1 cellular context compared by ENCODE assay signal in the genomic region with DNA sequence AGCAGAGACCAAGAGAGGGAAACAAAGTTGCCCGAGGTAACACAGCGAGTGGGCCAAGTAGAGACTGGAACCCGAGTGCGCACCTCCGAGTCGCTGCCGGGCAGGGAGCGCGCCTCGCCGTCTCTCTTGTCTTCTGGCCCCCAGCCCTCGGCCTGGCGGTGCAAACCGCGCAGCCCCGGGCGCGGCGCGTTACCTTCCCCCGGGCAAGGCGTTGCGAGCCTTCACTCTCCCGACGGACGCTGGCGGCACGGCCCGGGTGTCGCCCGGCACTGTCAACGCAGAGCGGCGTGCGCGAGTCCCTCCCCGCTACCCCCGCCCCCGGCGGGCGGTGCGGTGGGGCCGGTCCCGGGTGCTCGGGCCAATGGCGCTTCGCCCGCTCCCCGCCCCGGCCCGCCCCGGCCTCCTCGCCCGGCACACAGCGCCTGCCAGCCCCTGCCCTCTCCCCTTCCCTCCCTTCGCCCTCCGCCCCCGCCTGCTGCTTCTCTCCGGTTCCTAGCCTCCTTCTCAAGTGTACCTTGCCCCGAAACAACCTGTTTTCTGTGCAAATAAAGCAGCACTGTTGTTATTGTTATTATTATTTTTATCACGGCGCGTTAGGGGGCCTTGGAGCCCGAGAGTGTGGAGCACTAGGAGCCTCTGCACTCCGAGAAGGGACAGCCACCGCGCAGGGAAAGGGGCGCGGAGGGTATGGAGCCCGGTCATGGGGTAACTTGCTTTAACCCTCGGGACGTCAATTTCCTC.
A peak's percentile ranks its signal among the peaks of the same experiment; 100 is the strongest.
TF ChIP-seq lines count a peak whose summit lies in the region.

A gene with protein sequence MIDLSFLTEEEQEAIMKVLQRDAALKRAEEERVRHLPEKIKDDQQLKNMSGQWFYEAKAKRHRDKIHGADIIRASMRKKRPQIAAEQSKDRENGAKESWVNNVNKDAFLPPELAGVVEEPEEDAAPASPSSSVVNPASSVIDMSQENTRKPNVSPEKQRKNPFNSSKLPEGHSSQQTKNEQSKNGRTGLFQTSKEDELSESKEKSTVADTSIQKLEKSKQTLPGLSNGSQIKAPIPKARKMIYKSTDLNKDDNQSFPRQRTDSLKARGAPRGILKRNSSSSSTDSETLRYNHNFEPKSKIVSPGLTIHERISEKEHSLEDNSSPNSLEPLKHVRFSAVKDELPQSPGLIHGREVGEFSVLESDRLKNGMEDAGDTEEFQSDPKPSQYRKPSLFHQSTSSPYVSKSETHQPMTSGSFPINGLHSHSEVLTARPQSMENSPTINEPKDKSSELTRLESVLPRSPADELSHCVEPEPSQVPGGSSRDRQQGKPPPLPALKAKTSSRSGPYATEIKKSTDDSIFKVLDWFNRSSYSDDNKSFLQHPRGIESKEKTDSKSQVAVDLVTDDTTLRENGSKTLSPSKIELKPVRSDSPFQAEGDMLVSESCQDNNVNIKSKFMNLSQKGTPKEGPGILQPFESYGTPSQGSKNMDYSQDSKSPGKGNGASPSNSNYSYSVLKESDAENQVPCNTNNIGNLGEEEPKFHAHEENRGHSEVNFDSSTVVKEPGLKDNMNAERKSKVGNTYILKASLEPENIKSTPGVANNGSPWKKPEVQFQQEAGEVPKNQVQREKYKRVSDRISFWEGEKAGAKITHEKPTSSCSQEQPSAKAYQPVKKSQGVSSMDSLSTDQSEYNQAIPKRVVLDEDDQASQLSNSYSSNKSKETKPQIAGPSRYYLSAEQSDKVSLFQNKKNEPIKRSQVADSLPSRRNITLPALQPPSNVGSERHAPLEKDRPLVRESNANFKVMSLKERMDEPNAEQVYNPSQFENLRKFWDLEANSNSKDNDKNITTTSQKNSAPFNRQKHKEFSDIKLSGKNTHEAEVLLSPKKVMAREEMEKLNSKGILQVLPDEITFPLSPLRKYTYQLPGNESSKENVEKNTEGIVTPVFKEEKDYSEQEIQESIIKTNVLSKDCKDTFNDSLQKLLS (N-terminal part only) (minus strand): TSS at position 271 of the 741 bp plus-strand sequence. CDS start 53,416 bp downstream, outside the sequence.

TF ChIP-seq in HepG2, 621 proteins besides CTCF, POLR2A, EP300 and RAD21 (continued from another document):
- TF ChIP-seq ZBTB10 (CRISPR knock-in tag; IDR thresholded peaks at IDR 0.05; ENCODE audit: borderline replicate concordance) (no peak), NFYB (CRISPR knock-in tag; IDR thresholded peaks at IDR 0.05) (0 out of 2 replicates have a peak, but pooled peaks have one; percentile 17), ZBTB44 (CRISPR knock-in tag; IDR thresholded peaks at IDR 0.05) (peak; percentile 37; the same call in 1 of the 2 replicates), ZSCAN31 (CRISPR knock-in tag; IDR thresholded peaks at IDR 0.05; ENCODE audit: low read depth) (0 out of 2 replicates have a peak, but pooled peaks have one; percentile 40), ZMYM4 (CRISPR knock-in tag; IDR thresholded peaks at IDR 0.05) (peak; percentile 33; the same call in 1 of the 2 replicates), PATZ1 (CRISPR knock-in tag; IDR thresholded peaks at IDR 0.05) (peak; percentile 73), SOX6 (IDR thresholded peaks at IDR 0.05) (no peak), SOX6 (CRISPR knock-in tag; IDR thresholded peaks at IDR 0.05) (0 out of 2 replicates have a peak, but pooled peaks have one; percentile 31), ZSCAN25 (CRISPR knock-in tag; IDR thresholded peaks at IDR 0.05) (peak; percentile 54; the same call in 1 of the 2 replicates), HDAC1 (CRISPR knock-in tag; IDR thresholded peaks at IDR 0.05) (no peak), KDM5B (CRISPR knock-in tag; IDR thresholded peaks at IDR 0.05; ENCODE audit: borderline replicate concordance) (peak; percentile 82; the same call in 1 of the 2 replicates), ZFY (CRISPR knock-in tag; IDR thresholded peaks at IDR 0.05) (peak; percentile 18; the same call in 1 of the 2 replicates), TFDP1 (CRISPR knock-in tag; IDR thresholded peaks at IDR 0.05; ENCODE audit: borderline replicate concordance) (peak; percentile 81; the same call in 1 of the 2 replicates), NFKB2 (CRISPR knock-in tag; IDR thresholded peaks at IDR 0.05; ENCODE audit: borderline replicate concordance) (peak; percentile 52; the same call in 1 of the 2 replicates), ZNF614 (CRISPR knock-in tag; IDR thresholded peaks at IDR 0.05; ENCODE audit: borderline replicate concordance) (no peak), ZNF768 (CRISPR knock-in tag; IDR thresholded peaks at IDR 0.05) (peak; percentile 83), ZNF607 (CRISPR knock-in tag; IDR thresholded peaks at IDR 0.05; ENCODE audit: borderline replicate concordance) (peak; percentile 24; the same call in 1 of the 2 replicates), CENPT (CRISPR knock-in tag; IDR thresholded peaks at IDR 0.05; ENCODE audit: low read depth) (peak; percentile 65; the same call in 1 of the 2 replicates), ZNF777 (CRISPR knock-in tag; IDR thresholded peaks at IDR 0.05) (peak; percentile 73), POGZ (CRISPR knock-in tag; IDR thresholded peaks at IDR 0.05) (peak; percentile 54; the same call in 1 of the 2 replicates), JDP2 (CRISPR knock-in tag; IDR thresholded peaks at IDR 0.05; ENCODE audit: borderline replicate concordance) (no peak), NR2F1 (CRISPR knock-in tag; IDR thresholded peaks at IDR 0.05) (no peak)
- TF ChIP-seq, protein P1, sequence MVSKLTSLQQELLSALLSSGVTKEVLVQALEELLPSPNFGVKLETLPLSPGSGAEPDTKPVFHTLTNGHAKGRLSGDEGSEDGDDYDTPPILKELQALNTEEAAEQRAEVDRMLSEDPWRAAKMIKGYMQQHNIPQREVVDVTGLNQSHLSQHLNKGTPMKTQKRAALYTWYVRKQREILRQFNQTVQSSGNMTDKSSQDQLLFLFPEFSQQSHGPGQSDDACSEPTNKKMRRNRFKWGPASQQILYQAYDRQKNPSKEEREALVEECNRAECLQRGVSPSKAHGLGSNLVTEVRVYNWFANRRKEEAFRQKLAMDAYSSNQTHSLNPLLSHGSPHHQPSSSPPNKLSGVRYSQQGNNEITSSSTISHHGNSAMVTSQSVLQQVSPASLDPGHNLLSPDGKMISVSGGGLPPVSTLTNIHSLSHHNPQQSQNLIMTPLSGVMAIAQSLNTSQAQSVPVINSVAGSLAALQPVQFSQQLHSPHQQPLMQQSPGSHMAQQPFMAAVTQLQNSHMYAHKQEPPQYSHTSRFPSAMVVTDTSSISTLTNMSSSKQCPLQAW (CRISPR knock-in tag; IDR thresholded peaks at IDR 0.05): no peak
- TF ChIP-seq, protein P2, sequence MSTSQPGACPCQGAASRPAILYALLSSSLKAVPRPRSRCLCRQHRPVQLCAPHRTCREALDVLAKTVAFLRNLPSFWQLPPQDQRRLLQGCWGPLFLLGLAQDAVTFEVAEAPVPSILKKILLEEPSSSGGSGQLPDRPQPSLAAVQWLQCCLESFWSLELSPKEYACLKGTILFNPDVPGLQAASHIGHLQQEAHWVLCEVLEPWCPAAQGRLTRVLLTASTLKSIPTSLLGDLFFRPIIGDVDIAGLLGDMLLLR (CRISPR knock-in tag; IDR thresholded peaks at IDR 0.05): peak; percentile 59; the same call in 1 of the 2 replicates
- TF ChIP-seq, protein P3, sequence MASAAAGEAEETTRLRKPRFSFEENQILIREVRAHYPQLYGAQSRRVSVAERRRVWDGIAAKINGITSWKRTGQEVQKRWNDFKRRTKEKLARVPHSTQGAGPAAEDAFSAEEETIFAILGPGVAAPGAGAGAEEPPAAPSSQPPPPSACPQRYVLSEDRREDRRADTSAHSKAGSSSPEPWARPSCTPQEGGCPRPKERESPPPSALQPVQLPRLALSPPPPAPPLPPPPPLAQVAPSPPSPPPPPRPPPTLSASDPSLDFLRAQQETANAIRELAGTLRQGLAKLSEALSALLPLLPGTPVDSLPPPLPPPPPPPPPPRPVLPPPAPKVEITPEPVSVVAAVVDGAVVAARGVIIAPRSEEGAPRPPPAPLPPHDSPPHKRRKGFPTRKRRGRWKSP (CRISPR knock-in tag; IDR thresholded peaks at IDR 0.05): 0 out of 2 replicates have a peak, but pooled peaks have one; percentile 38
